ENCODE assay signal across 12 cellular contexts in the genomic region with DNA sequence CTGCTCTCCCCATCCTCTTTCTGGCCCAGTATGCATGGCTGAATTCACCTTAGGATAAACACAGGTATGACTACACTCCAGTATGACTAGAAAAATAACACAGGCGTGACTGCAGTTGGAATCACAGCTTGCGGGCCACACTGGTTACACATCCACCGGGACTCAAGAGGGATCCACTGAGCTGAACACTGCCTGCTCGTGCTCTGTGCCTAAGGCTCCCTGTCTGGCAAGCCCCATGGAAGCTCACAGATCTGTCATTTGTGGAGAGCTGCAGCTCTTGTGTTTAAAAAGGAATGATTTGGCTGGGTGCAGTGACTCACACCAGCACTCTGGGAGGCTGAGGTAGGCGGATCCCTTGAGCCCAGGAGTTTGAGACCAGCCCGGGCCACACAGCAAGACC. TPM values are rescaled to one million over a fixed set of nuclear protein-coding genes. Genes with fewer than 3 reads are reported as not detected.
DNase-seq lines count a peak whose midpoint lies in the region; ATAC-seq and TF ChIP-seq lines count a peak whose summit lies in the region.
"Had no signal": no experiment of that assay in that cellular context is flagged by ENCODE, and none has a peak within 500 bp of the region (broad histone marks: within the 10 kb centered on the region; RNA-seq: fewer than 3 reads in every experiment).

No MANE protein-coding gene starts in this region.

- ATAC-seq in Panc1, result peak; percentile 71
- ATAC-seq in HG02763 (IDR thresholded peaks at IDR 0.05; ENCODE audit: unreplicated experiment), result no peak

- no peak for DNase-seq in activated CD4-positive, alpha-beta T cell treated with anti-CD3 and anti-CD28 coated beads, Interleukin-2, amount 10 ng/mL, durations not matched to agents 24 days and 14 days
- no peak for DNase-seq in activated CD4-positive, alpha-beta T cell treated with anti-CD3 and anti-CD28 coated beads, Interleukin-2, amount 10 ng/mL, durations not matched to agents 7 days and 5 days
- DNase-seq in Panc1 (ENCODE audit: low read depth, low spot score), result no peak
- peak; percentile 26 for DNase-seq in fibroblast of gingiva (ENCODE audit: low read depth)
- DNase-seq in skeletal muscle cell (ENCODE audit: low read depth), result peak; percentile 24
- DNase-seq in G401 (ENCODE audit: low spot score), result no peak
- no peak for DNase-seq in NCI-H2029 treated with DMSO at 0.1 percent for 48 hours (lab: John Stamatoyannopoulos, UW)
- DNase-seq: AML-193, NCI-H187 treated with DMSO at 0.1 percent for 48 hours, T-helper 1 cell had no signal

- CTCF ChIA-PET in activated CD4-positive, alpha-beta T cell treated with anti-CD3 and anti-CD28 coated beads, Interleukin-2, amount 10 ng/mL, durations not matched to agents 7 days and 5 days (lab: Charles Lee), result interaction anchor here (1.3 kb wide), 1 partner anchor 11 kb away, joined by 3 read pairs; no protein-coding TSS in a partner anchor
- CTCF ChIA-PET in Panc1 (lab: Charles Lee), result no interaction called here

- H3K27ac Mint-ChIP-seq in activated CD4-positive, alpha-beta T cell treated with anti-CD3 and anti-CD28 coated beads, Interleukin-2, amount 10 ng/mL, durations not matched to agents 24 days and 14 days, result peak overlapping the region; percentile 11
- H3K27ac Mint-ChIP-seq in activated CD4-positive, alpha-beta T cell treated with anti-CD3 and anti-CD28 coated beads, Interleukin-2, amount 10 ng/mL, durations not matched to agents 7 days and 5 days, result no peak overlapping the region

- intact Hi-C loops in activated CD4-positive, alpha-beta T cell treated with anti-CD3 and anti-CD28 coated beads, Interleukin-2, amount 10 ng/mL, durations not matched to agents 24 days and 14 days (cut with micrococcal nuclease), result no loop called here
- intact Hi-C loops in Panc1 (cut with micrococcal nuclease; ENCODE audit: unreplicated experiment), result no loop called here

- TF ChIP-seq CTCF in Panc1 (IDR thresholded peaks at IDR 0.05), result no peak

- BruUV-seq in Panc1 (replicated peaks; lab: Mats Ljungman, UMichigan), result no TSS peak

- H3K27me3 Mint-ChIP-seq in activated CD4-positive, alpha-beta T cell treated with anti-CD3 and anti-CD28 coated beads, Interleukin-2, amount 10 ng/mL, durations not matched to agents 24 days and 14 days, result no peaks in the 10 kb centered on the region
- H3K27me3 Mint-ChIP-seq in activated CD4-positive, alpha-beta T cell treated with anti-CD3 and anti-CD28 coated beads, Interleukin-2, amount 10 ng/mL, durations not matched to agents 7 days and 5 days, result no peaks in the 10 kb centered on the region

- H3K36me3 Mint-ChIP-seq in activated CD4-positive, alpha-beta T cell treated with anti-CD3 and anti-CD28 coated beads, Interleukin-2, amount 10 ng/mL, durations not matched to agents 24 days and 14 days (ENCODE audit: low read depth), result peaks cover 29% of the 10 kb centered on the region
- H3K36me3 Mint-ChIP-seq in activated CD4-positive, alpha-beta T cell treated with anti-CD3 and anti-CD28 coated beads, Interleukin-2, amount 10 ng/mL, durations not matched to agents 7 days and 5 days (ENCODE audit: low read depth), result peaks cover 24% of the 10 kb centered on the region

- POLR2A ChIA-PET in activated CD4-positive, alpha-beta T cell treated with anti-CD3 and anti-CD28 coated beads, Interleukin-2, amount 10 ng/mL, durations not matched to agents 7 days and 5 days (lab: Charles Lee), result no interaction called here
- POLR2A ChIA-PET in Panc1 (lab: Charles Lee), result no interaction called here

- H3K4me1 ChIP-seq in Panc1 (ENCODE audit: control insufficient read depth, insufficient read depth, low read length), result peaks cover 48% of the 10 kb centered on the region

- H3K9me3 Mint-ChIP-seq in activated CD4-positive, alpha-beta T cell treated with anti-CD3 and anti-CD28 coated beads, Interleukin-2, amount 10 ng/mL, durations not matched to agents 24 days and 14 days, result no peaks in the 10 kb centered on the region
- H3K9me3 Mint-ChIP-seq in activated CD4-positive, alpha-beta T cell treated with anti-CD3 and anti-CD28 coated beads, Interleukin-2, amount 10 ng/mL, durations not matched to agents 7 days and 5 days, result no peaks in the 10 kb centered on the region

- no peaks in the 10 kb centered on the region for H3K27me3 ChIP-seq in Panc1 (ENCODE audit: control insufficient read depth, insufficient read depth, low read length)

- no peaks in the 10 kb centered on the region for H3K9me3 ChIP-seq in Panc1 (ENCODE audit: control insufficient read depth, insufficient read depth, low read depth, low read length)

- in situ Hi-C loops in Panc1 (cut with HindIII; ENCODE audit: low pct_unique_long_range_greater_than_20kb, low sequenced_read_pairs), result no loop called here
- in situ Hi-C loops in G401 (cut with HindIII; ENCODE audit: low sequenced_read_pairs), result no loop called here

- peaks cover 62% of the 10 kb centered on the region for H3K4me1 Mint-ChIP-seq in activated CD4-positive, alpha-beta T cell treated with anti-CD3 and anti-CD28 coated beads, Interleukin-2, amount 10 ng/mL, durations not matched to agents 24 days and 14 days
- H3K4me1 Mint-ChIP-seq in activated CD4-positive, alpha-beta T cell treated with anti-CD3 and anti-CD28 coated beads, Interleukin-2, amount 10 ng/mL, durations not matched to agents 7 days and 5 days, result peaks cover 48% of the 10 kb centered on the region

- H3K4me3 Mint-ChIP-seq in activated CD4-positive, alpha-beta T cell treated with anti-CD3 and anti-CD28 coated beads, Interleukin-2, amount 10 ng/mL, durations not matched to agents 24 days and 14 days, result no peak overlapping the region
- H3K4me3 Mint-ChIP-seq in activated CD4-positive, alpha-beta T cell treated with anti-CD3 and anti-CD28 coated beads, Interleukin-2, amount 10 ng/mL, durations not matched to agents 7 days and 5 days, result no peak overlapping the region

- H3K27ac ChIP-seq in Panc1 (ENCODE audit: low read length), result peak overlapping the region; percentile 30; the same call in 1 of the 2 replicates
- H3K27ac ChIP-seq: HL-60 had no signal

- H3K4me3 ChIP-seq in Panc1 (ENCODE audit: low read depth in 2 of 2, low read length in 2 of 2) (no peak overlapping the region), skeletal muscle cell (ENCODE audit: low read depth, low read length) (no peak overlapping the region)

- H3K36me3 ChIP-seq in Panc1 (ENCODE audit: control insufficient read depth, insufficient read depth, low read length), result no peaks in the 10 kb centered on the region

RNA-seq across cellular contexts. Expression of a gene that starts 26.8 kb away (rescaled TPM):
- total RNA-seq in activated CD4-positive, alpha-beta T cell treated with anti-CD3 and anti-CD28 coated beads, Interleukin-2, amount 10 ng/mL, durations not matched to agents 24 days and 14 days, result 87.4 and 90.6 TPM in 2 replicates
- 10 to 100 TPM; 74.5 to 77.2 TPM for total RNA-seq in activated CD4-positive, alpha-beta T cell treated with anti-CD3 and anti-CD28 coated beads, Interleukin-2, amount 10 ng/mL, durations not matched to agents 7 days and 5 days
- total RNA-seq in Panc1 (2021; ENCODE audit: unreplicated experiment), result 131 TPM
- 84.5 TPM for polyA plus RNA-seq in Panc1 (2012; ENCODE audit: insufficient read length)
- 27.7 and 38.2 TPM in 2 replicates for total RNA-seq in G401 (2014; rRNA removed; shearing (Covaris generic))

Comparison
In these comparisons a context has a peak if more than half of its experiments do, and no peak if none do; other contexts are left out.
1. DNase-seq: peak in fibroblast of gingiva (single experiment) and skeletal muscle cell (single experiment); none in activated CD4-positive, alpha-beta T cell treated with anti-CD3 and anti-CD28 coated beads, Interleukin-2, amount 10 ng/mL, durations not matched to agents 24 days and 14 days (single experiment), activated CD4-positive, alpha-beta T cell treated with anti-CD3 and anti-CD28 coated beads, Interleukin-2, amount 10 ng/mL, durations not matched to agents 7 days and 5 days (single experiment), Panc1 (single experiment), G401 (single experiment) and NCI-H2029 treated with DMSO at 0.1 percent for 48 hours (single experiment).